In genomic region chr6:42891199-42891722, GRCh38 we compare ENCODE assay signal across 9 cellular contexts. TPM values are rescaled to one million over a fixed set of nuclear protein-coding genes. Genes with fewer than 3 reads are reported as not detected.
DNase-seq lines count a peak whose midpoint lies in the region; ATAC-seq and TF ChIP-seq lines count a peak whose summit lies in the region.
"Had no signal": no experiment of that assay in that cellular context is flagged by ENCODE, and none has a peak within 500 bp of the region (broad histone marks: within the 10 kb centered on the region; RNA-seq: fewer than 3 reads in every experiment).

No MANE protein-coding gene starts in this region.

- peak overlapping the region; percentile 73 for H3K4me2 ChIP-seq in DND-41 (ENCODE audit: insufficient read depth, low read length)
- H3K4me2 ChIP-seq in fibroblast of lung (ENCODE audit: extremely low read depth, insufficient read depth, low read length) = peak overlapping the region; percentile 94
- H3K4me2 ChIP-seq in trophoblast cell (ENCODE audit: low read length) = peak overlapping the region; percentile 84

- no peak overlapping the region for H2BK5ac ChIP-seq in trophoblast cell (ENCODE audit: low read depth, low read length, poor library complexity)

- H3K27ac ChIP-seq in DND-41 (ENCODE audit: low read length) (peak overlapping the region; percentile 88), SJSA1 (peak overlapping the region; percentile 94; the same call in 1 of the 2 replicates), fibroblast of lung (ENCODE audit: insufficient read depth, low read length) (peak overlapping the region; percentile 95), trophoblast cell (ENCODE audit: low read depth, low read length) (peak overlapping the region; percentile 99)

- no peak overlapping the region for H3K18ac ChIP-seq in trophoblast cell (ENCODE audit: low read length)

- peak overlapping the region; percentile 84 for H4K12ac ChIP-seq in trophoblast cell (ENCODE audit: low read depth, low read length)

- no peak for DNase-seq in DND-41
- DNase-seq in SJSA1 (ENCODE audit: low read depth in 1 of 2, low spot score in 2 of 2) = no peak
- DNase-seq in fibroblast of lung (ENCODE audit: low read depth in 2 of 2) = no peak
- no peak for DNase-seq in trophoblast cell
- no peak for DNase-seq in AG08396 (ENCODE audit: low spot score)
- DNase-seq in H4 (ENCODE audit: low spot score) = no peak
- no peak for DNase-seq in GM19240 (ENCODE audit: insufficient read length, low spot score)
- DNase-seq in hypothalamus (lab: John Stamatoyannopoulos, UW) = no peak

- peak overlapping the region; percentile 91 for H4K8ac ChIP-seq in trophoblast cell (ENCODE audit: low read depth, low read length)

- no peak overlapping the region for H2BK120ac ChIP-seq in trophoblast cell (ENCODE audit: insufficient read depth, low read length, poor library complexity)

- peaks cover 6% of the 10 kb centered on the region for H3K79me1 ChIP-seq in trophoblast cell (ENCODE audit: low read length)

- H3K14ac ChIP-seq in trophoblast cell (ENCODE audit: low read length) = peak overlapping the region; percentile 67

- no peak overlapping the region for H2BK12ac ChIP-seq in trophoblast cell (ENCODE audit: low read length)

- no peak overlapping the region for H3K4ac ChIP-seq in trophoblast cell (ENCODE audit: low read depth, low read length)

- no peak overlapping the region for H3K23ac ChIP-seq in trophoblast cell (ENCODE audit: low read length)

- H3K27me3 ChIP-seq in DND-41 (ENCODE audit: insufficient read depth, low read length, poor library complexity) (no peaks in the 10 kb centered on the region), SJSA1 (replicated peaks) (no peaks in the 10 kb centered on the region), fibroblast of lung (ENCODE audit: control insufficient read depth, insufficient read depth, low read length) (no peaks in the 10 kb centered on the region), trophoblast cell (ENCODE audit: insufficient read depth, low read length) (no peaks in the 10 kb centered on the region)

- H2AK5ac ChIP-seq in trophoblast cell (ENCODE audit: low read length) = no peak overlapping the region

- H3K4me1 ChIP-seq in DND-41 (ENCODE audit: insufficient read depth, low read length) (peaks cover 31% of the 10 kb centered on the region), SJSA1 (replicated peaks) (peaks cover 14% of the 10 kb centered on the region), fibroblast of lung (ENCODE audit: control insufficient read depth, extremely low read depth, insufficient read depth, low read length) (peaks cover 5% of the 10 kb centered on the region), trophoblast cell (ENCODE audit: control insufficient read depth in 1 of 2, insufficient read depth in 2 of 2, low read length in 2 of 2) (peaks cover 0 to 2% of the 10 kb centered on the region in 2 experiments)

- H4K20me1 ChIP-seq in DND-41 (ENCODE audit: insufficient read depth, low read length) (no peaks in the 10 kb centered on the region), fibroblast of lung (ENCODE audit: control insufficient read depth, extremely low read depth, insufficient read depth, low read length) (no peaks in the 10 kb centered on the region)

- peak overlapping the region; percentile 91 for H2AFZ ChIP-seq in DND-41 (ENCODE audit: low read depth, low read length)
- H2AFZ ChIP-seq in fibroblast of lung (ENCODE audit: low read length) = peak overlapping the region; percentile 90
- H2AFZ ChIP-seq in trophoblast cell (ENCODE audit: insufficient read depth, low read length, poor library complexity) = peak overlapping the region; percentile 53

- no peaks in the 10 kb centered on the region for H3K9me3 ChIP-seq in DND-41 (ENCODE audit: insufficient read depth, low read length, severe bottlenecking)
- no peaks in the 10 kb centered on the region for H3K9me3 ChIP-seq in SJSA1 (replicated peaks)
- no peaks in the 10 kb centered on the region for H3K9me3 ChIP-seq in fibroblast of lung (ENCODE audit: control insufficient read depth, insufficient read depth, low read depth, low read length)
- H3K9me3 ChIP-seq in trophoblast cell (ENCODE audit: insufficient read depth, low read depth, low read length) = no peaks in the 10 kb centered on the region

- H3K9ac ChIP-seq in DND-41 (ENCODE audit: low read depth, low read length) (peak overlapping the region; percentile 78), fibroblast of lung (ENCODE audit: insufficient read depth, low read length) (no peak overlapping the region), trophoblast cell (ENCODE audit: low read length) (no peak overlapping the region)

- WGBS in trophoblast cell (ENCODE audit: extremely low coverage, insufficient coverage, insufficient read length) = no CpG with 5 or more reads among the region's 17 CpGs

- peaks cover 16% of the 10 kb centered on the region for H3K36me3 ChIP-seq in DND-41 (ENCODE audit: insufficient read depth, low read length)
- H3K36me3 ChIP-seq in SJSA1 = peaks cover 21% of the 10 kb centered on the region
- H3K36me3 ChIP-seq in fibroblast of lung (ENCODE audit: control insufficient read depth, insufficient read depth, low read length) = no peaks in the 10 kb centered on the region
- peaks cover 4 to 7% of the 10 kb centered on the region in 2 experiments for H3K36me3 ChIP-seq in trophoblast cell (ENCODE audit: control insufficient read depth in 1 of 2, insufficient read depth in 2 of 2, low read length in 2 of 2)

- no peak overlapping the region for H4K91ac ChIP-seq in trophoblast cell (ENCODE audit: low read depth, low read length)

- ATAC-seq in DND-41 (ENCODE audit: insufficient read depth, low read depth) = no peak

- H3K4me3 ChIP-seq in DND-41 (ENCODE audit: low read depth in 1 of 2, low read length in 2 of 2) (peak overlapping the region; percentile 39 to 81; a peak in 3 of 4 replicates), SJSA1 (peak overlapping the region; percentile 89), fibroblast of lung (replicated peaks in 1 of 4; ENCODE audit: control extremely low read depth in 1 of 4, insufficient read depth in 1 of 4, low read depth in 3 of 4, low read length in 4 of 4) (peak overlapping the region; percentile 75 to 86 (median 81)), trophoblast cell (ENCODE audit: low read depth, low read length) (peak overlapping the region; percentile 99)

- peaks cover 11% of the 10 kb centered on the region for H3K79me2 ChIP-seq in DND-41 (ENCODE audit: insufficient read depth, low read length)
- no peaks in the 10 kb centered on the region for H3K79me2 ChIP-seq in fibroblast of lung (ENCODE audit: control insufficient read depth, insufficient read depth, low read length)
- H3K79me2 ChIP-seq in trophoblast cell (ENCODE audit: control insufficient read depth, insufficient read depth, low read length, poor library complexity) = peaks cover 3% of the 10 kb centered on the region

- TF ChIP-seq CTCF in DND-41 (IDR thresholded peaks at IDR 0.05; ENCODE audit: borderline replicate concordance, extremely low read depth, low read length, poor library complexity, severe bottlenecking) (no peak), fibroblast of lung (conservative IDR thresholded peaks at IDR 0.05 in 1 of 2, IDR thresholded peaks at IDR 0.05 in 1 of 2; ENCODE audit: low read depth in 1 of 2, low read length in 2 of 2) (no peak)

RNA-seq across cellular contexts. Expression of gene RPL7L1, which starts 11.8 kb away (rescaled TPM):
- 90.0 and 114 TPM in 2 replicates for total RNA-seq in SJSA1 (2014; rRNA removed; shearing (Covaris generic))
- total RNA-seq in fibroblast of lung = 108 and 127 TPM in 2 replicates
- 80.0 and 81.0 TPM in 2 replicates for polyA plus RNA-seq in fibroblast of lung
- polyA plus RNA-seq in fibroblast of lung (2012) = 74.8 and 75.5 TPM in 2 replicates
- 63.3 and 67.8 TPM in 2 replicates for polyA minus RNA-seq in fibroblast of lung (ENCODE audit: low replicate concordance)
- 49.4 and 50.1 TPM in 2 replicates for polyA plus RNA-seq in trophoblast cell (2013)
- total RNA-seq in H4 (2014; rRNA removed; shearing (Covaris generic)) = 188 and 203 TPM in 2 replicates

RNA-seq across cellular contexts. Expression of gene PTCRA, which starts 24.6 kb away (rescaled TPM):
- total RNA-seq in SJSA1 (2014; rRNA removed; shearing (Covaris generic)) = not detected in 2 replicates
- total RNA-seq in fibroblast of lung = not detected in 2 replicates
- not detected in 2 replicates for polyA plus RNA-seq in fibroblast of lung
- not detected in 2 replicates for polyA plus RNA-seq in fibroblast of lung (2012)
- polyA minus RNA-seq in fibroblast of lung (ENCODE audit: low replicate concordance) = not detected in 2 replicates
- polyA plus RNA-seq in trophoblast cell (2013) = not detected in 2 replicates
- total RNA-seq in H4 (2014; rRNA removed; shearing (Covaris generic)) = not detected in 2 replicates
- total RNA-seq: T-helper 1 cell treated with Interleukin-12 subunit alpha and Interleukin-12 subunit beta and Interleukin-4 antibody, amounts not matched to agents 30 ng/mL and 1 ng/mL, for 36 hours had no signal

RNA-seq across cellular contexts. Expression of gene CNPY3, which starts 38.0 kb away (rescaled TPM):
- 34.3 and 55.2 TPM in 2 replicates for total RNA-seq in SJSA1 (2014; rRNA removed; shearing (Covaris generic))
- total RNA-seq in fibroblast of lung = 23.9 and 30.4 TPM in 2 replicates
- 30.3 and 38.8 TPM in 2 replicates for polyA plus RNA-seq in fibroblast of lung
- polyA plus RNA-seq in fibroblast of lung (2012) = 29.5 and 35.6 TPM in 2 replicates
- polyA minus RNA-seq in fibroblast of lung (ENCODE audit: low replicate concordance) = 20.7 and 28.8 TPM in 2 replicates
- 31.1 and 31.3 TPM in 2 replicates for polyA plus RNA-seq in trophoblast cell (2013)
- total RNA-seq in H4 (2014; rRNA removed; shearing (Covaris generic)) = 34.0 and 50.6 TPM in 2 replicates
